ENCODE assay signal across 1 cellular context in genomic region chr14:73732006-73732405, GRCh38.
A peak's percentile ranks its signal among the peaks of the same experiment; 100 is the strongest.
TF ChIP-seq lines count a peak whose summit lies in the region.

No MANE protein-coding gene starts in this region.

TF ChIP-seq in HepG2, 621 proteins besides CTCF, POLR2A, EP300 and RAD21:
- TF ChIP-seq RBM22 (optimal IDR thresholded peaks at IDR 0.05; ENCODE audit: low read length) (peak; percentile 37), JUNB (CRISPR knock-in tag; IDR thresholded peaks at IDR 0.05; ENCODE audit: borderline replicate concordance) (no peak)
TF ChIP-seq in HepG2: peak in this region for 1.
